Comparison of ENCODE assay signal across 26 cellular contexts in the genomic region with DNA sequence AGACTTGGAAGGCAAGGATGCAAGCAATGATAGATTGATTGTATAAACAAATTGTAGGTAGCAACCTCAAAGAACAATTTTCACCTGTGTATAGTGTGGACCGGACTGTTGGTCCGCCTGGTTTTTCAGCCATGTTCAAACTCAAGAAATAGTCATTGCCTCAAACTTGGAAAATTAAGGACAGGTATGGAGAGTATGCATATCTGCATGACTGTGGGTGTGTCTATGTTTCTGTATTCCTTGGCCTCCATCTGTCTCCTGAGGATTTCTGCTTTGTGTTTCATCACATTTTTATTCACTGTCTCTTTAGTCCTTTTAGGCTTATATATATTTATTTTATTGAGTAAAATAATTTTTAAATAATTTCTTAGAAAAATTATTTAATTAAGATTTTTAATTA. TPM values are rescaled to one million over a fixed set of nuclear protein-coding genes. Genes with fewer than 3 reads are reported as not detected.
DNase-seq lines count a peak whose midpoint lies in the region; ATAC-seq, FAIRE-seq and TF ChIP-seq lines count a peak whose summit lies in the region.
"Had no signal": no experiment of that assay in that cellular context is flagged by ENCODE, and none has a peak within 500 bp of the region (broad histone marks: within the 10 kb centered on the region; RNA-seq: fewer than 3 reads in every experiment).

No MANE protein-coding gene starts in this region.

- no peak for FAIRE-seq in pancreas (lab: Jason Lieb, UNC)
- FAIRE-seq: bronchial epithelial cell, small intestine had no signal

- no peaks in the 10 kb centered on the region for H3K36me3 ChIP-seq in BE2C
- peaks cover 0 to 2% (median 0%) of the 10 kb centered on the region in 4 donors for H3K36me3 ChIP-seq in liver (ENCODE audit: control insufficient read depth in 4 of 4, insufficient read depth in 3 of 4, low read depth in 1 of 4, low read length in 3 of 4)
- no peaks in the 10 kb centered on the region for H3K36me3 ChIP-seq in gastrocnemius medialis
- H3K36me3 ChIP-seq in pancreas: no peaks in the 10 kb centered on the region

- H3K27ac ChIP-seq in dorsolateral prefrontal cortex (peak overlapping the region in 46 of 59 donors; percentile 47 to 95 (median 88)), liver (ENCODE audit: low read depth in 1 of 2, low read length in 2 of 2) (peak overlapping the region in 1 of 2 donors; percentile 10), gastrocnemius medialis (peak overlapping the region; percentile 82 to 96 (median 95)), pancreas (no peak overlapping the region)
- H3K27ac ChIP-seq: C4-2B, VCaP had no signal

- ATAC-seq in gastrocnemius medialis (no peak), pancreas (no peak), HG03280 (IDR thresholded peaks at IDR 0.05; ENCODE audit: unreplicated experiment) (no peak), GM18868 (IDR thresholded peaks at IDR 0.05; ENCODE audit: unreplicated experiment) (no peak)
- ATAC-seq: GM23338, SK-N-SH treated with all-trans-retinoic acid at 6 μM for 48 hours had no signal

- H3K27me3 ChIP-seq in BE2C (no peaks in the 10 kb centered on the region), dorsolateral prefrontal cortex (no peaks in the 10 kb centered on the region), liver (ENCODE audit: control insufficient read depth in 4 of 4, insufficient read depth in 4 of 4, low read length in 3 of 4) (no peaks in the 10 kb centered on the region), gastrocnemius medialis (no peaks in the 10 kb centered on the region), pancreas (no peaks in the 10 kb centered on the region)
- H3K27me3 ChIP-seq: suprapubic skin had no signal

- TF ChIP-seq RAD21 in liver (IDR thresholded peaks at IDR 0.05): no peak

- no peak overlapping the region for H3K9ac ChIP-seq in liver (ENCODE audit: low read depth in 1 of 2, low read length in 2 of 2)

- peaks cover 4% of the 10 kb centered on the region; the same call in 1 of the 2 replicates for H3K4me1 ChIP-seq in BE2C
- peaks cover 7 to 36% (median 25%) of the 10 kb centered on the region in 4 donors for H3K4me1 ChIP-seq in liver (ENCODE audit: control insufficient read depth in 4 of 4, insufficient read depth in 4 of 4, low read length in 3 of 4)
- H3K4me1 ChIP-seq in gastrocnemius medialis: peaks cover 37 to 55% of the 10 kb centered on the region in 2 donors
- peaks cover 0 to 40% (median 22%) of the 10 kb centered on the region in 3 donors for H3K4me1 ChIP-seq in pancreas

- WGBS in liver: 43% methylated on average over 2 of the region's 2 CpGs
- 77 to 80% methylated on average over 2 of the region's 2 CpGs for WGBS in pancreas, 2 donors

- TF ChIP-seq CTCF in BE2C (IDR thresholded peaks at IDR 0.05; ENCODE audit: low read depth, low read length) (no peak), dorsolateral prefrontal cortex (IDR thresholded peaks at IDR 0.05 in 54 of 56, conservative IDR thresholded peaks at IDR 0.05 in 2 of 56; ENCODE audit: low read depth in 1 of 56, partially characterized antibody in 56 of 56) (no peak), liver (IDR thresholded peaks at IDR 0.05; ENCODE audit: low read depth, low read length, missing input control) (no peak), gastrocnemius medialis (IDR thresholded peaks at IDR 0.05 in 4 of 5, conservative IDR thresholded peaks at IDR 0.05 in 1 of 5) (no peak), pancreas (IDR thresholded peaks at IDR 0.05) (no peak)

- in situ Hi-C loops in gastrocnemius medialis (cut with MboI; ENCODE audit: low sequenced_read_pairs in 4 of 4): no loop called here

- no peak for TF ChIP-seq POLR2A in gastrocnemius medialis (IDR thresholded peaks at IDR 0.05)

- peak overlapping the region; percentile 61 for H3K4me3 ChIP-seq in BE2C (ENCODE audit: low read depth, low read length)
- peak overlapping the region in 20 of 59 donors; percentile 2 to 65 (median 48) for H3K4me3 ChIP-seq in dorsolateral prefrontal cortex
- H3K4me3 ChIP-seq in liver (ENCODE audit: low read depth in 1 of 3, low read length in 3 of 3): peak overlapping the region in 1 of 3 donors; percentile 7
- H3K4me3 ChIP-seq in gastrocnemius medialis: peak overlapping the region; percentile 43 to 65 (median 57)
- H3K4me3 ChIP-seq in pancreas: no peak overlapping the region
- H3K4me3 ChIP-seq: GM23338, suprapubic skin had no signal

- H3K9me3 ChIP-seq in BE2C: no peaks in the 10 kb centered on the region
- no peaks in the 10 kb centered on the region for H3K9me3 ChIP-seq in liver (ENCODE audit: control insufficient read depth in 4 of 4, low read length in 3 of 4)
- H3K9me3 ChIP-seq in gastrocnemius medialis: no peaks in the 10 kb centered on the region
- H3K9me3 ChIP-seq in pancreas: no peaks in the 10 kb centered on the region
- H3K9me3 ChIP-seq: suprapubic skin had no signal

- intact Hi-C loops in dorsolateral prefrontal cortex (cut with DNase I): no loop called here
- intact Hi-C loops in gastrocnemius medialis (cut with DNase I; ENCODE audit: low total_unique reads): loop anchor here (1.0 to 10.0 kb wide), 3 partner anchors 23 to 198 kb away; a partner anchor contains a TSS
- intact Hi-C loops in pancreas (cut with DNase I): no loop called here

- DNase-seq in BE2C: no peak
- no peak for DNase-seq in dorsolateral prefrontal cortex
- no peak for DNase-seq in gastrocnemius medialis
- DNase-seq in pancreas: no peak
- no peak for DNase-seq in KG1 (lab: John Stamatoyannopoulos, UW)
- DNase-seq: activated CD4-positive, alpha-beta T cell treated with anti-CD3 and anti-CD28 coated beads, Interleukin-2, amount 10 ng/mL, durations not matched to agents 7 days and 5 days; activated naive CD4-positive, alpha-beta T cell treated with anti-CD3 and anti-CD28 coated beads, Interleukin-2, amount 50 U/mL, for 16 hours; amygdala; Calu3; cortex of kidney; DND-41; immature natural killer cell; NCI-H1694 treated with DMSO at 0.1 percent for 48 hours; NCI-H2171 treated with DMSO at 0.1 percent for 48 hours; NCI-H526 treated with DMSO at 0.1 percent for 48 hours; small intestine; stimulated activated CD4-positive, alpha-beta T cell treated with anti-CD3 and anti-CD28 coated beads, Interleukin-2, amount 100 ng/mL, for 24 hours had no signal

TF ChIP-seq in liver, 16 proteins besides CTCF, POLR2A, EP300 and RAD21:
- TF ChIP-seq NR2F2 (IDR thresholded peaks at IDR 0.05): no peak
- TF ChIP-seq SP1 (IDR thresholded peaks at IDR 0.05): peak; percentile 38
- peak in 1 of 2 donors; percentile 40 for TF ChIP-seq HNF4A (conservative IDR thresholded peaks at IDR 0.05)

RNA-seq across cellular contexts. Expression of a gene that starts 53.9 kb away (rescaled TPM):
- 2.1 TPM for polyA plus RNA-seq in BE2C (2012; ENCODE audit: insufficient read depth, insufficient read length, low read depth)
- total RNA-seq in dorsolateral prefrontal cortex (10 to 100 TPM; 19.8 to 49.0 (median 31.1) TPM), liver (1 to 10 TPM; 5.3 to 5.4 TPM), gastrocnemius medialis (10 to 100 TPM in 1 of 4 donors, 1 to 10 TPM in 3; 1.9 to 10.6 (median 4.5) TPM), pancreas (10 to 100 TPM in 1 of 6 donors, 1 to 10 TPM in 5; 5.0 to 10.7 (median 6.3) TPM)
- polyA plus RNA-seq in liver (1 to 10 TPM; 1.6 to 3.9 TPM), pancreas (1 to 10 TPM; 3.2 to 4.4 TPM)

Comparison
In these comparisons a context has a peak if more than half of its experiments do, and no peak if none do; other contexts are left out.
1. H3K4me3 ChIP-seq: peak in BE2C (single experiment) and gastrocnemius medialis (4 of 4); none in pancreas (0 of 4).
2. H3K27ac ChIP-seq: peak in dorsolateral prefrontal cortex (46 of 59) and gastrocnemius medialis (4 of 4); none in pancreas (0 of 4).